1 cellular context compared by ENCODE assay signal in genomic region chr7:32846630-32847225, GRCh38.
TF ChIP-seq lines count a peak whose summit lies in the region.

No MANE protein-coding gene starts in this region.

TF ChIP-seq in K562, 482 proteins besides CTCF, POLR2A, EP300 and RAD21 (continued from another document and continues in another):
- TF ChIP-seq PBX2 (CRISPR knock-in tag; IDR thresholded peaks at IDR 0.05; ENCODE audit: low read depth), result peak; percentile 45; the same call in 1 of the 2 replicates
- peak; percentile 53; the same call in 1 of the 2 replicates for TF ChIP-seq PBX2 (tag; conservative IDR thresholded peaks at IDR 0.05; ENCODE audit: low read depth)
- TF ChIP-seq SP2 (IDR thresholded peaks at IDR 0.05; ENCODE audit: extremely low read depth, low read depth, low read length, poor library complexity, severe bottlenecking), result peak; percentile 9
- no peak for TF ChIP-seq POLR2H (tag; IDR thresholded peaks at IDR 0.05; ENCODE audit: low read depth)
- TF ChIP-seq THAP7 (CRISPR knock-in tag; IDR thresholded peaks at IDR 0.05), result no peak
- no peak for TF ChIP-seq GTF2F1 (IDR thresholded peaks at IDR 0.05; ENCODE audit: low read depth, low read length)
- TF ChIP-seq MYNN (IDR thresholded peaks at IDR 0.05), result no peak
- no peak for TF ChIP-seq MYNN (CRISPR knock-in tag; IDR thresholded peaks at IDR 0.05)
- peak; percentile 38 for TF ChIP-seq CTCFL (IDR thresholded peaks at IDR 0.05; ENCODE audit: borderline replicate concordance, insufficient read depth, low read depth, low read length, poor library complexity, severe bottlenecking)
- TF ChIP-seq TCF15 (CRISPR knock-in tag; IDR thresholded peaks at IDR 0.05), result no peak
- peak; percentile 23; the same call in 1 of the 2 replicates for TF ChIP-seq CXXC5 (CRISPR knock-in tag; IDR thresholded peaks at IDR 0.05)
- no peak for TF ChIP-seq OTX1 (CRISPR knock-in tag; IDR thresholded peaks at IDR 0.05)
- TF ChIP-seq SMAD4 (CRISPR knock-in tag; conservative IDR thresholded peaks at IDR 0.05), result 0 out of 2 replicates have a peak, but pooled peaks have one; percentile 17
- no peak for TF ChIP-seq ZNF263 (CRISPR knock-in tag; IDR thresholded peaks at IDR 0.05; ENCODE audit: borderline replicate concordance)
- no peak for TF ChIP-seq RNF219 (CRISPR knock-in tag; IDR thresholded peaks at IDR 0.05)
- TF ChIP-seq NFATC3 (IDR thresholded peaks at IDR 0.05), result no peak
- TF ChIP-seq HIVEP1 (CRISPR knock-in tag; IDR thresholded peaks at IDR 0.05), result no peak
- TF ChIP-seq ZNF324 (CRISPR knock-in tag; IDR thresholded peaks at IDR 0.05), result no peak
- TF ChIP-seq ZNF445 (CRISPR knock-in tag; IDR thresholded peaks at IDR 0.05; ENCODE audit: low read depth), result no peak
- no peak for TF ChIP-seq HMG20B (CRISPR knock-in tag; IDR thresholded peaks at IDR 0.05)
- TF ChIP-seq ZNF830 (CRISPR knock-in tag; IDR thresholded peaks at IDR 0.05), result no peak
- TF ChIP-seq ZMIZ1 (IDR thresholded peaks at IDR 0.05; ENCODE audit: low read depth in 2 of 2, low read length in 2 of 2), result no peak
- no peak for TF ChIP-seq ZNF354B (CRISPR knock-in tag; IDR thresholded peaks at IDR 0.05)
- no peak for TF ChIP-seq MTA3 (IDR thresholded peaks at IDR 0.05; ENCODE audit: borderline replicate concordance)
- TF ChIP-seq SMAD2 (IDR thresholded peaks at IDR 0.05; ENCODE audit: low read depth, low read length), result no peak
- TF ChIP-seq ZNF224 (CRISPR knock-in tag; IDR thresholded peaks at IDR 0.05), result no peak
- no peak for TF ChIP-seq THAP12 (CRISPR knock-in tag; IDR thresholded peaks at IDR 0.05)
- TF ChIP-seq BCLAF1 (IDR thresholded peaks at IDR 0.05; ENCODE audit: borderline replicate concordance in 1 of 2, control insufficient read depth in 1 of 2, low read depth in 2 of 2, low read length in 1 of 2), result no peak
- TF ChIP-seq GATA2 (CRISPR knock-in tag; IDR thresholded peaks at IDR 0.05), result no peak
- no peak for TF ChIP-seq KAT2B (IDR thresholded peaks at IDR 0.05; ENCODE audit: low read depth, low read length)
- no peak for TF ChIP-seq ZNF23 (CRISPR knock-in tag; IDR thresholded peaks at IDR 0.05)
- TF ChIP-seq RHOXF2B (CRISPR knock-in tag; conservative IDR thresholded peaks at IDR 0.05), result no peak
- peak; percentile 56; the same call in 1 of the 2 replicates for TF ChIP-seq DEAF1 (CRISPR knock-in tag; IDR thresholded peaks at IDR 0.05)
- no peak for TF ChIP-seq ARNT (IDR thresholded peaks at IDR 0.05)
- no peak for TF ChIP-seq RBFOX2 (IDR thresholded peaks at IDR 0.05; ENCODE audit: low read depth, low read length)
- TF ChIP-seq SMARCB1 (IDR thresholded peaks at IDR 0.05; ENCODE audit: insufficient read length, low read depth), result no peak
- 0 out of 4 replicates have a peak, but pooled peaks of 1 of the 2 experiments have one; percentile 7 for TF ChIP-seq NRF1 (conservative IDR thresholded peaks at IDR 0.05 in 1 of 2, IDR thresholded peaks at IDR 0.05 in 1 of 2)
- TF ChIP-seq NR1H2 (CRISPR knock-in tag; IDR thresholded peaks at IDR 0.05), result no peak
- no peak for TF ChIP-seq RBM34 (IDR thresholded peaks at IDR 0.05; ENCODE audit: borderline replicate concordance, insufficient read depth, low read length)
- no peak for TF ChIP-seq IRF2 (CRISPR knock-in tag; IDR thresholded peaks at IDR 0.05)
- TF ChIP-seq BACH1 (tag; IDR thresholded peaks at IDR 0.05), result no peak
- TF ChIP-seq CBFB (CRISPR knock-in tag; IDR thresholded peaks at IDR 0.05), result no peak
